In the genomic region with DNA sequence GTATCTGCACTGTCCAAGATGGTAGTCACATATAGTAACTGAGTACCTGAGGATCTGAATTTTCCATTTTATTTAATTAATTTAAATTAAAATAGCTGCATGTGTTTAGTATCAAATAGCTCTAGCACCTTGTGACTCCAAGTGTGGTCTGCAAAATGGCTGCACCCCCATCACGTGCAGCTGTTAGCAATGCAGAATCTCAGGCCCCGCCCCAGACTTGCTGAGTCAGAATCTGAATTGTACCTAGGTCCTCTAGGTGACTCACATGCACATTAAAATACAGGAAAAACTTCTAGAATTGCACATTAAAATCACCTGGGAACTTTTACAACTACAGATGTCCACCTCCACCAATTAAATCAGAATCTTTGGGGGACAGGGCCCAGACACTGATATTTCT, we compare ENCODE assay signal across 10 cellular contexts. TPM values are rescaled to one million over a fixed set of nuclear protein-coding genes. Genes with fewer than 3 reads are reported as not detected.
A peak's percentile ranks its signal among the peaks of the same experiment; 100 is the strongest.
DNase-seq lines count a peak whose midpoint lies in the region; FAIRE-seq and TF ChIP-seq lines count a peak whose summit lies in the region.
"Had no signal": no experiment of that assay in that cellular context is flagged by ENCODE, and none has a peak within 500 bp of the region (broad histone marks: within the 10 kb centered on the region; RNA-seq: fewer than 3 reads in every experiment).

No MANE protein-coding gene starts in this region.

- H3K36me3 ChIP-seq in skeletal muscle satellite cell (ENCODE audit: insufficient read depth, low read length), result no peaks in the 10 kb centered on the region

- intact Hi-C loops in cardiac septum (cut with DNase I), result no loop called here

- FAIRE-seq in RCC 7860 (lab: Jason Lieb, UNC) (peak; percentile 88), H54 (lab: Jason Lieb, UNC) (no peak)

- peak; percentile 96 for DNase-seq in ELR (ENCODE audit: low read depth)
- peak; percentile 84 for DNase-seq in RCC 7860 (ENCODE audit: low spot score)
- peak; percentile 71 for DNase-seq in astrocyte of the hippocampus (ENCODE audit: low read depth, low spot score)
- no peak for DNase-seq in cardiac septum (ENCODE audit: low spot score)
- DNase-seq in H54 (ENCODE audit: insufficient read length, low spot score), result no peak
- DNase-seq in activated gamma-delta T cell (lab: John Stamatoyannopoulos, UW), result no peak
- no peak for DNase-seq in NCI-H2196 (lab: John Stamatoyannopoulos, UW; ENCODE audit: unreplicated experiment)
- DNase-seq: anterior cingulate cortex, right cardiac atrium had no signal

- no peaks in the 10 kb centered on the region for H3K27me3 ChIP-seq in skeletal muscle satellite cell (ENCODE audit: control insufficient read depth, insufficient read depth, low read length)

- no peaks in the 10 kb centered on the region for H3K9me3 ChIP-seq in skeletal muscle satellite cell (replicated peaks; ENCODE audit: low read length)

- H3K4me3 ChIP-seq in skeletal muscle satellite cell (ENCODE audit: low read length), result no peak overlapping the region

- H3K4me2 ChIP-seq in skeletal muscle satellite cell (ENCODE audit: low read length), result no peak overlapping the region

- TF ChIP-seq POLR2A in H54 (IDR thresholded peaks at IDR 0.05; ENCODE audit: low read depth, low read length), result no peak

- H3K9ac ChIP-seq in skeletal muscle satellite cell (ENCODE audit: low read depth, low read length), result peak overlapping the region; percentile 72

- H3K4me1 ChIP-seq in skeletal muscle satellite cell (ENCODE audit: control insufficient read depth, insufficient read depth, low read length), result peaks cover 81% of the 10 kb centered on the region

RNA-seq across cellular contexts. Expression of gene FAM83C, which starts 19.2 kb away (rescaled TPM):
- total RNA-seq in skeletal muscle satellite cell (2012; rRNA removed), result not detected in 2 replicates
- not detected for total RNA-seq in cardiac septum
- total RNA-seq: right cardiac atrium had no signal

RNA-seq across cellular contexts. Expression of gene EIF6, which starts 26.8 kb away (rescaled TPM):
- total RNA-seq in skeletal muscle satellite cell (2012; rRNA removed), result 206 and 237 TPM in 2 replicates
- 41.2 TPM for total RNA-seq in cardiac septum

RNA-seq across cellular contexts. Expression of gene MMP24OS, which starts 33.5 kb away (rescaled TPM):
- total RNA-seq in skeletal muscle satellite cell (2012; rRNA removed), result 8.4 and 12.0 TPM in 2 replicates
- 63.4 TPM for total RNA-seq in cardiac septum

Comparison
In these comparisons a context has a peak if more than half of its experiments do, and no peak if none do; other contexts are left out.
1. DNase-seq: peak in ELR (single experiment), RCC 7860 (single experiment) and astrocyte of the hippocampus (single experiment); none in cardiac septum (single experiment), H54 (single experiment), activated gamma-delta T cell (single experiment) and NCI-H2196 (single experiment).